1 cellular context compared by ENCODE assay signal in the genomic region with DNA sequence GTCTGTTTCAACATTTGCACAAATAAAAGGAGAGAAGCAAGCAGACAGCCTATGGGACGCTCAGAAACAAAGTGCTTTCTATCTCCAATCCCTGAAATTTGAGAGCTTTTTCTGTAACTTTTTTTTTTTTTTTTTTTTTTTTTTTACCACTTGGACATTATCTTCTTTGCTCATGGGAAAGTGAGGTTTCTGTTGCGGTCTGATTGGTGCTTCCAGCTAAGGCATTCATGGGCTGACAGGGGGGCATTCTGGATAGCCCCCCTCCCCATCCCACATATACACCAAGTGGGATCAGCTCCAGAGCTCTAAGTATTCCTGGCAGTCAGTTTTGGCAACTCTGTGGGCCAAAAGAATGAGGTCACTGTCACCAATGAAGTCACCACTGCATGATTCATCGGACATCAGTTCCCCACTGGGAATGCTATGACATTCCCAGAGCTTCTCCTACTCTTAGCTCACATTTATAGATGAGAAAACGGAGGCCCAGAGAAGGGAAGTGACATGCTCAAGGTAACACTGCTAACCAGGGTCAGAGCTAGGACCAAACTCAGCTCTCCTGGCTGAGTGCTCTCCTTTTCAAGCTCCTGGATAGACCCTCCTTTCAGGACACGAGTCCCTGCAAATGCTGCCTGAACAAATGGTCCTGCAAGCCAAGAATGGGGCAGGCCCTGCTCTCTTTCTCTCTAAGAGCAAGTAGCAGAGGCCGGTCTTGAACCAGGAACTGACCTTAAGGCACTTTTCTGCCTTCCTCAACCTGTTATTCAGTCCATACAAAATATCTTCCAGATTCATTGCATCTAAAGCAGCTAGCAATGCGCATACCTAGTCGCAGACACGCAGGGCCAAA.
A peak's percentile ranks its signal among the peaks of the same experiment; 100 is the strongest.
TF ChIP-seq lines count a peak whose summit lies in the region.

No MANE protein-coding gene starts in this region.

TF ChIP-seq in K562, 482 proteins besides CTCF, POLR2A, EP300 and RAD21 (continued from another document):
- TF ChIP-seq JUND (IDR thresholded peaks at IDR 0.05; ENCODE audit: borderline replicate concordance, low read depth, low read length) (peak; percentile 69), JUND (tag; IDR thresholded peaks at IDR 0.05; ENCODE audit: borderline replicate concordance, low read depth, low read length) (peak; percentile 85; the same call in 2 of the 3 replicates), FOS (IDR thresholded peaks at IDR 0.05; ENCODE audit: extremely low read depth, insufficient read length) (peak; percentile 4), TGIF2 (CRISPR knock-in tag; IDR thresholded peaks at IDR 0.05) (no peak), ZFP36 (IDR thresholded peaks at IDR 0.05; ENCODE audit: low read depth, low read length, partially characterized antibody) (peak; percentile 71), ZNF384 (IDR thresholded peaks at IDR 0.05; ENCODE audit: low read depth, low read length) (peak; percentile 41), ZNF785 (CRISPR knock-in tag; IDR thresholded peaks at IDR 0.05) (no peak), JUN (IDR thresholded peaks at IDR 0.05; ENCODE audit: borderline replicate concordance, low read depth, low read length) (peak; percentile 95), JUN (CRISPR knock-in tag; IDR thresholded peaks at IDR 0.05; ENCODE audit: borderline replicate concordance) (no peak)
- TF ChIP-seq, protein P1, sequence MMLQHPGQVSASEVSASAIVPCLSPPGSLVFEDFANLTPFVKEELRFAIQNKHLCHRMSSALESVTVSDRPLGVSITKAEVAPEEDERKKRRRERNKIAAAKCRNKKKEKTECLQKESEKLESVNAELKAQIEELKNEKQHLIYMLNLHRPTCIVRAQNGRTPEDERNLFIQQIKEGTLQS (IDR thresholded peaks at IDR 0.05): peak; percentile 94
- TF ChIP-seq, protein P1 (CRISPR knock-in tag; conservative IDR thresholded peaks at IDR 0.05): no peak
